23 cellular contexts compared by ENCODE assay signal in genomic region chr13:73961181-73961580, GRCh38.
DNase-seq lines count a peak whose midpoint lies in the region; ATAC-seq, FAIRE-seq and TF ChIP-seq lines count a peak whose summit lies in the region.
"Had no signal": no experiment of that assay in that cellular context is flagged by ENCODE, and none has a peak within 500 bp of the region (broad histone marks: within the 10 kb centered on the region; RNA-seq: fewer than 3 reads in every experiment).

No MANE protein-coding gene starts in this region.

- H3K4me1 ChIP-seq in osteoblast (ENCODE audit: insufficient read depth, low read length) (peaks cover 7% of the 10 kb centered on the region), kidney (ENCODE audit: control insufficient read depth in 1 of 2, insufficient read depth in 1 of 2, low read depth in 1 of 2, low read length in 2 of 2) (peaks cover 0 to 7% of the 10 kb centered on the region in 2 donors)
- H3K4me1 ChIP-seq: prostate gland had no signal

- H4K20me1 ChIP-seq in osteoblast (ENCODE audit: insufficient read depth, low read length) = peaks cover 3% of the 10 kb centered on the region

- ATAC-seq in activated CD8-positive, alpha-beta T cell treated with anti-CD3 and anti-CD28 coated beads for 36 hours = no peak
- ATAC-seq in activated CD8-positive, alpha-beta T cell treated with anti-CD3 and anti-CD28 coated beads, Interleukin-2, amount 10 ng/mL, durations not matched to agents 7 days and 5 days = no peak
- peak; percentile 61 for ATAC-seq in HG03432 (IDR thresholded peaks at IDR 0.05; ENCODE audit: unreplicated experiment)
- ATAC-seq: activated naive CD4-positive, alpha-beta T cell treated with anti-CD3 and anti-CD28 coated beads, Interleukin-2, amount 50 U/mL, for 72 hours had no signal

- H3K9me3 ChIP-seq in osteoblast (ENCODE audit: low read depth, low read length) (no peaks in the 10 kb centered on the region), kidney (ENCODE audit: control insufficient read depth in 1 of 2, low read length in 2 of 2) (no peaks in the 10 kb centered on the region)
- H3K9me3 ChIP-seq: prostate gland, SK-N-SH, transverse colon had no signal

- H3K79me2 ChIP-seq in osteoblast (ENCODE audit: insufficient read depth, low read length) = peaks cover 94% of the 10 kb centered on the region

- no peak overlapping the region for H2AFZ ChIP-seq in osteoblast (ENCODE audit: low read length)
- H2AFZ ChIP-seq: GM23248 had no signal

- H3K27ac Mint-ChIP-seq in activated CD8-positive, alpha-beta T cell treated with anti-CD3 and anti-CD28 coated beads for 36 hours = peak overlapping the region; percentile 8
- H3K27ac Mint-ChIP-seq in activated CD8-positive, alpha-beta T cell treated with anti-CD3 and anti-CD28 coated beads, Interleukin-2, amount 10 ng/mL, durations not matched to agents 7 days and 5 days = no peak overlapping the region
- H3K27ac Mint-ChIP-seq: activated naive CD4-positive, alpha-beta T cell treated with anti-CD3 and anti-CD28 coated beads, Interleukin-2, amount 50 U/mL, for 72 hours had no signal

- TF ChIP-seq CTCF in activated CD8-positive, alpha-beta T cell treated with anti-CD3 and anti-CD28 coated beads for 36 hours (IDR thresholded peaks at IDR 0.05) = no peak
- no peak for TF ChIP-seq CTCF in osteoblast (IDR thresholded peaks at IDR 0.05; ENCODE audit: extremely low read depth, low read depth, low read length)
- TF ChIP-seq CTCF in kidney (IDR thresholded peaks at IDR 0.05; ENCODE audit: borderline replicate concordance, extremely low read depth, insufficient read depth) = no peak

- no peaks in the 10 kb centered on the region for H3K36me3 ChIP-seq in osteoblast (ENCODE audit: insufficient read depth, low read length)
- no peaks in the 10 kb centered on the region for H3K36me3 ChIP-seq in kidney (ENCODE audit: control insufficient read depth in 1 of 2, insufficient read depth in 2 of 2, low read length in 2 of 2)
- H3K36me3 ChIP-seq: prostate gland, transverse colon had no signal

- CTCF ChIA-PET in activated CD8-positive, alpha-beta T cell treated with anti-CD3 and anti-CD28 coated beads for 36 hours (lab: Charles Lee) = no interaction called here
- CTCF ChIA-PET in activated CD8-positive, alpha-beta T cell treated with anti-CD3 and anti-CD28 coated beads, Interleukin-2, amount 10 ng/mL, durations not matched to agents 7 days and 5 days (lab: Charles Lee) = no interaction called here

- H3K36me3 Mint-ChIP-seq in activated CD8-positive, alpha-beta T cell treated with anti-CD3 and anti-CD28 coated beads for 36 hours (ENCODE audit: low read depth) = peaks cover 9% of the 10 kb centered on the region
- H3K36me3 Mint-ChIP-seq in activated CD8-positive, alpha-beta T cell treated with anti-CD3 and anti-CD28 coated beads, Interleukin-2, amount 10 ng/mL, durations not matched to agents 7 days and 5 days (ENCODE audit: low read depth) = peaks cover 16% of the 10 kb centered on the region

- H3K4me3 ChIP-seq in osteoblast (ENCODE audit: insufficient read depth, low read length) = no peak overlapping the region
- no peak overlapping the region for H3K4me3 ChIP-seq in kidney (ENCODE audit: low read length in 2 of 2)
- H3K4me3 ChIP-seq: GM23248, prostate gland, transverse colon had no signal

- H3K27me3 Mint-ChIP-seq in activated CD8-positive, alpha-beta T cell treated with anti-CD3 and anti-CD28 coated beads for 36 hours = no peaks in the 10 kb centered on the region
- H3K27me3 Mint-ChIP-seq in activated CD8-positive, alpha-beta T cell treated with anti-CD3 and anti-CD28 coated beads, Interleukin-2, amount 10 ng/mL, durations not matched to agents 7 days and 5 days (ENCODE audit: low read depth) = no peaks in the 10 kb centered on the region
- H3K27me3 Mint-ChIP-seq: central memory CD8-positive, alpha-beta T cell had no signal

- no peak overlapping the region for H3K4me2 ChIP-seq in osteoblast (ENCODE audit: insufficient read depth, low read length)
- H3K4me2 ChIP-seq: SK-N-SH had no signal

- peak; percentile 74 for FAIRE-seq in GM19239 (lab: Jason Lieb, UNC)
- no peak for FAIRE-seq in kidney (lab: Jason Lieb, UNC)
- FAIRE-seq in HTR-8/SVneo (lab: Jason Lieb, UNC) = no peak

- no peak overlapping the region for H3K9ac ChIP-seq in kidney (ENCODE audit: low read length in 2 of 2)
- H3K9ac ChIP-seq: GM23248, SK-N-SH had no signal

- intact Hi-C loops in activated CD8-positive, alpha-beta T cell treated with anti-CD3 and anti-CD28 coated beads for 36 hours (cut with micrococcal nuclease) = no loop called here
- intact Hi-C loops in kidney (cut with DNase I) = no loop called here

- H3K27me3 ChIP-seq in osteoblast (ENCODE audit: insufficient read depth, low read length) = no peaks in the 10 kb centered on the region
- H3K27me3 ChIP-seq: transverse colon had no signal

- peaks cover 39% of the 10 kb centered on the region for H3K4me1 Mint-ChIP-seq in activated CD8-positive, alpha-beta T cell treated with anti-CD3 and anti-CD28 coated beads for 36 hours (ENCODE audit: low read depth)
- peaks cover 4% of the 10 kb centered on the region for H3K4me1 Mint-ChIP-seq in activated CD8-positive, alpha-beta T cell treated with anti-CD3 and anti-CD28 coated beads, Interleukin-2, amount 10 ng/mL, durations not matched to agents 7 days and 5 days (ENCODE audit: low read depth)

- no peak overlapping the region for H3K4me3 Mint-ChIP-seq in activated CD8-positive, alpha-beta T cell treated with anti-CD3 and anti-CD28 coated beads for 36 hours
- no peak overlapping the region for H3K4me3 Mint-ChIP-seq in activated CD8-positive, alpha-beta T cell treated with anti-CD3 and anti-CD28 coated beads, Interleukin-2, amount 10 ng/mL, durations not matched to agents 7 days and 5 days
- H3K4me3 Mint-ChIP-seq: central memory CD8-positive, alpha-beta T cell had no signal

- POLR2A ChIA-PET in activated CD8-positive, alpha-beta T cell treated with anti-CD3 and anti-CD28 coated beads for 36 hours (lab: Charles Lee) = no interaction called here
- POLR2A ChIA-PET in activated CD8-positive, alpha-beta T cell treated with anti-CD3 and anti-CD28 coated beads, Interleukin-2, amount 10 ng/mL, durations not matched to agents 7 days and 5 days (lab: Charles Lee) = no interaction called here

- H3K9me3 Mint-ChIP-seq in activated CD8-positive, alpha-beta T cell treated with anti-CD3 and anti-CD28 coated beads for 36 hours = peaks cover 6% of the 10 kb centered on the region
- peaks cover 3% of the 10 kb centered on the region for H3K9me3 Mint-ChIP-seq in activated CD8-positive, alpha-beta T cell treated with anti-CD3 and anti-CD28 coated beads, Interleukin-2, amount 10 ng/mL, durations not matched to agents 7 days and 5 days (ENCODE audit: insufficient read depth)
- H3K9me3 Mint-ChIP-seq: activated naive CD4-positive, alpha-beta T cell treated with anti-CD3 and anti-CD28 coated beads, Interleukin-2, amount 50 U/mL, for 72 hours; central memory CD8-positive, alpha-beta T cell had no signal

- no peak for DNase-seq in activated CD8-positive, alpha-beta T cell treated with anti-CD3 and anti-CD28 coated beads for 36 hours
- DNase-seq in activated CD8-positive, alpha-beta T cell treated with anti-CD3 and anti-CD28 coated beads, Interleukin-2, amount 10 ng/mL, durations not matched to agents 7 days and 5 days = no peak
- DNase-seq in GM19239 (ENCODE audit: insufficient read length, low spot score) = no peak
- DNase-seq in osteoblast (ENCODE audit: insufficient read length, low spot score, missing footprints) = no peak
- DNase-seq in kidney = no peak
- no peak for DNase-seq in HTR-8/SVneo (ENCODE audit: insufficient read length, low spot score)
- DNase-seq in hepatic stellate cell (ENCODE audit: low spot score) = no peak
- DNase-seq: activated CD4-positive, alpha-beta T cell treated with anti-CD3 and anti-CD28 coated beads for 48 hours; DMS53; GM23248; mammary epithelial cell; NCI-H2081 treated with DMSO at 0.1 percent for 48 hours; NCI-H345; NCI-H774; SK-N-SH; stimulated activated CD4-positive, alpha-beta T cell treated with anti-CD3 and anti-CD28 coated beads, Interleukin-15, amount 100 ng/mL, for 24 hours; T-helper 2 cell; transverse colon had no signal

- H3K27ac ChIP-seq in osteoblast (ENCODE audit: low read depth, low read length) (peak overlapping the region; percentile 2), kidney (ENCODE audit: low read depth in 2 of 2, low read length in 2 of 2) (no peak overlapping the region)
- H3K27ac ChIP-seq: 22Rv1, GM23248, prostate gland, transverse colon had no signal
